8 cellular contexts compared by ENCODE assay signal in genomic region chr7:100429637-100430449, GRCh38. TPM values are rescaled to one million over a fixed set of nuclear protein-coding genes. Genes with fewer than 3 reads are reported as not detected.
A peak's percentile ranks its signal among the peaks of the same experiment; 100 is the strongest.
DNase-seq lines count a peak whose midpoint lies in the region; ATAC-seq and TF ChIP-seq lines count a peak whose summit lies in the region.

Gene MEPCE, plus strand, starts transcription at chr7:100429831. Its CDS starts 188 bp downstream, at chr7:100430019.

- peak; percentile 28 for ATAC-seq in GM21576 (IDR thresholded peaks at IDR 0.05; ENCODE audit: unreplicated experiment)
- ATAC-seq in Panc1, result peak; percentile 61

- peak; percentile 100 for DNase-seq in DMS 273 (lab: John Stamatoyannopoulos, UW; ENCODE audit: unreplicated experiment)
- peak; percentile 39 for DNase-seq in KG1 (lab: John Stamatoyannopoulos, UW)
- DNase-seq in Panc1 (ENCODE audit: low read depth, low spot score), result peak; percentile 83
- DNase-seq in activated T-cell treated with anti-CD3 and anti-CD28 coated beads, Interleukin-2, amount 50 U/mL, for 1 hour, result peak; percentile 98
- DNase-seq in epithelial cell of prostate (ENCODE audit: low read depth, low spot score), result peak; percentile 69
- peak; percentile 96 for DNase-seq in mucosa of gallbladder (ENCODE audit: low spot score)
- DNase-seq in stimulated activated CD8-positive, alpha-beta memory T cell treated with anti-CD3 and anti-CD28 coated beads, Interleukin-4, amount 100 ng/mL, for 1 hour (ENCODE audit: low read depth in 2 of 2, low spot score in 1 of 2), result peak; percentile 97 to 99

- no peak for TF ChIP-seq CTCF in Panc1 (IDR thresholded peaks at IDR 0.05)

- intact Hi-C loops in Panc1 (cut with micrococcal nuclease; ENCODE audit: unreplicated experiment), result no loop called here

- H3K36me3 ChIP-seq in Panc1 (ENCODE audit: control insufficient read depth, insufficient read depth, low read length), result no peaks in the 10 kb centered on the region; the same call in 1 of the 2 replicates

- H3K27me3 ChIP-seq in Panc1 (ENCODE audit: control insufficient read depth, insufficient read depth, low read length), result no peaks in the 10 kb centered on the region

- no peaks in the 10 kb centered on the region for H3K9me3 ChIP-seq in Panc1 (ENCODE audit: control insufficient read depth, insufficient read depth, low read depth, low read length)

- H3K27ac ChIP-seq in Panc1 (ENCODE audit: low read length) (peak within 1 kb of the TSS; percentile 98), epithelial cell of prostate (peak within 1 kb of the TSS; percentile 96)

- H3K4me3 ChIP-seq in Panc1 (ENCODE audit: low read depth in 2 of 2, low read length in 2 of 2), result peak within 1 kb of the TSS; percentile 66 to 92

- in situ Hi-C loops in Panc1 (cut with HindIII; ENCODE audit: low pct_unique_long_range_greater_than_20kb, low sequenced_read_pairs), result no loop called here

- H3K4me1 ChIP-seq in Panc1 (ENCODE audit: control insufficient read depth, insufficient read depth, low read length), result peaks cover 42% of the 10 kb centered on the region

- TSS peak; percentile 88 for BruUV-seq in Panc1 (replicated peaks; lab: Mats Ljungman, UMichigan)

- POLR2A ChIA-PET in Panc1 (lab: Charles Lee), result interaction anchor here (0.5 to 0.7 kb wide), 2 partner anchors 132 to 1292 kb away, joined by 3 to 12 read pairs; no protein-coding TSS in a partner anchor

- CTCF ChIA-PET in Panc1 (lab: Charles Lee), result no interaction called here

RNA-seq across cellular contexts. Expression of gene MEPCE, which starts in this region (rescaled TPM):
- total RNA-seq in Panc1 (2021; ENCODE audit: unreplicated experiment), result 72.1 TPM
- polyA plus RNA-seq in Panc1 (2012; ENCODE audit: insufficient read length), result 77.1 TPM
- 40.5 TPM for total RNA-seq in mucosa of gallbladder

Comparison
In these comparisons a context has a peak if more than half of its experiments do, and no peak if none do; other contexts are left out.
1. Peak in every context shown above with its lines: DNase-seq, ATAC-seq, H3K4me3 ChIP-seq and H3K27ac ChIP-seq.
2. DNase-seq: peak in every context shown above with its lines; median percentile 100 in DMS 273; 98 in activated T-cell treated with anti-CD3 and anti-CD28 coated beads, Interleukin-2, amount 50 U/mL, for 1 hour; 98 in stimulated activated CD8-positive, alpha-beta memory T cell treated with anti-CD3 and anti-CD28 coated beads, Interleukin-4, amount 100 ng/mL, for 1 hour; 96 in mucosa of gallbladder; 83 in Panc1; 69 in epithelial cell of prostate; 39 in KG1.